In genomic region chr7:117873933-117874530, GRCh38 we compare ENCODE assay signal across 9 cellular contexts. TPM values are rescaled to one million over a fixed set of nuclear protein-coding genes. Genes with fewer than 3 reads are reported as not detected.
DNase-seq lines count a peak whose midpoint lies in the region; ATAC-seq and TF ChIP-seq lines count a peak whose summit lies in the region.
"Had no signal": no experiment of that assay in that cellular context is flagged by ENCODE, and none has a peak within 500 bp of the region (broad histone marks: within the 10 kb centered on the region; RNA-seq: fewer than 3 reads in every experiment).

No MANE protein-coding gene starts in this region.

- DNase-seq in T-helper 2 cell treated with Interferon-gamma antibody and Interleukin-4, amounts not matched to agents 5 μg/mL and 100 μg/mL, for 36 hours (ENCODE audit: low spot score), result no peak
- DNase-seq in T-helper 2 cell (no peak), memory B cell (ENCODE audit: low spot score in 2 of 2) (no peak), suprapubic skin (ENCODE audit: low spot score in 2 of 2) (no peak), CD1c-positive myeloid dendritic cell (ENCODE audit: extremely low spot score) (no peak), NCI-H345 (lab: John Stamatoyannopoulos, UW) (no peak)
- no peak for DNase-seq in central memory CD8-positive, alpha-beta T cell (ENCODE audit: low spot score in 2 of 2)
- DNase-seq in activated CD4-positive, CD25-positive, alpha-beta regulatory T cell treated with anti-CD3 and anti-CD28 coated beads, Interleukin-2, amount 50 U/mL, for 72 hours, result no peak

- no peak for TF ChIP-seq CTCF in suprapubic skin (IDR thresholded peaks at IDR 0.05)

- H3K9me3 Mint-ChIP-seq in T-helper 2 cell treated with Interferon-gamma antibody and Interleukin-4, amounts not matched to agents 5 μg/mL and 100 μg/mL, for 36 hours, result no peaks in the 10 kb centered on the region
- H3K9me3 Mint-ChIP-seq in central memory CD8-positive, alpha-beta T cell, result no peaks in the 10 kb centered on the region
- peaks cover 1% of the 10 kb centered on the region for H3K9me3 Mint-ChIP-seq in memory B cell

- no peaks in the 10 kb centered on the region for H3K36me3 ChIP-seq in suprapubic skin

- no peak for TF ChIP-seq EP300 in suprapubic skin (IDR thresholded peaks at IDR 0.05)

- ATAC-seq in central memory CD8-positive, alpha-beta T cell (replicated peaks; ENCODE audit: extremely low read depth, poor library complexity, severe bottlenecking), result no peak
- ATAC-seq in memory B cell (ENCODE audit: low read depth), result no peak

- WGBS in suprapubic skin, result 51% methylated on average over 10 of the region's 10 CpGs

- no peaks in the 10 kb centered on the region for H3K9me3 ChIP-seq in suprapubic skin

- no peak overlapping the region for H3K27ac ChIP-seq in suprapubic skin

- H3K4me3 ChIP-seq in suprapubic skin, result peak overlapping the region; percentile 75

- no peak overlapping the region for H3K27ac Mint-ChIP-seq in T-helper 2 cell treated with Interferon-gamma antibody and Interleukin-4, amounts not matched to agents 5 μg/mL and 100 μg/mL, for 36 hours
- no peak overlapping the region for H3K27ac Mint-ChIP-seq in central memory CD8-positive, alpha-beta T cell (ENCODE audit: low read depth)
- no peak overlapping the region for H3K27ac Mint-ChIP-seq in memory B cell

- H3K27me3 ChIP-seq in suprapubic skin, result no peaks in the 10 kb centered on the region

- peaks cover 2% of the 10 kb centered on the region for H3K4me1 Mint-ChIP-seq in T-helper 2 cell treated with Interferon-gamma antibody and Interleukin-4, amounts not matched to agents 5 μg/mL and 100 μg/mL, for 36 hours (ENCODE audit: low read depth)
- H3K4me1 Mint-ChIP-seq in central memory CD8-positive, alpha-beta T cell, result peaks cover 5% of the 10 kb centered on the region
- peaks cover 6% of the 10 kb centered on the region for H3K4me1 Mint-ChIP-seq in memory B cell

- H3K36me3 Mint-ChIP-seq in T-helper 2 cell treated with Interferon-gamma antibody and Interleukin-4, amounts not matched to agents 5 μg/mL and 100 μg/mL, for 36 hours (ENCODE audit: low read depth), result no peaks in the 10 kb centered on the region
- no peaks in the 10 kb centered on the region for H3K36me3 Mint-ChIP-seq in central memory CD8-positive, alpha-beta T cell (ENCODE audit: insufficient read depth)
- H3K36me3 Mint-ChIP-seq in memory B cell, result peaks cover 2% of the 10 kb centered on the region

- peaks cover 44% of the 10 kb centered on the region for H3K27me3 Mint-ChIP-seq in T-helper 2 cell treated with Interferon-gamma antibody and Interleukin-4, amounts not matched to agents 5 μg/mL and 100 μg/mL, for 36 hours (ENCODE audit: low read depth)
- peaks cover 43% of the 10 kb centered on the region for H3K27me3 Mint-ChIP-seq in central memory CD8-positive, alpha-beta T cell
- peaks cover 17% of the 10 kb centered on the region for H3K27me3 Mint-ChIP-seq in memory B cell

- peak overlapping the region; percentile 13 for H3K4me3 Mint-ChIP-seq in T-helper 2 cell treated with Interferon-gamma antibody and Interleukin-4, amounts not matched to agents 5 μg/mL and 100 μg/mL, for 36 hours
- peak overlapping the region; percentile 47 for H3K4me3 Mint-ChIP-seq in central memory CD8-positive, alpha-beta T cell
- peak overlapping the region; percentile 63 for H3K4me3 Mint-ChIP-seq in memory B cell

- no peak for TF ChIP-seq POLR2A in suprapubic skin (IDR thresholded peaks at IDR 0.05)

- H3K4me1 ChIP-seq in suprapubic skin, result peaks cover 21% of the 10 kb centered on the region

RNA-seq across cellular contexts. Expression of gene CTTNBP2, which starts 0.8 kb away (rescaled TPM):
- 1 to 10 TPM; 2.2 to 8.9 (median 5.3) TPM for total RNA-seq in suprapubic skin
- total RNA-seq: A172 had no signal

Comparison
In these comparisons a context has a peak if more than half of its experiments do, and no peak if none do; other contexts are left out.
1. H3K4me3 Mint-ChIP-seq: peak in every context shown above with its lines; median percentile 63 in memory B cell; 47 in central memory CD8-positive, alpha-beta T cell; 13 in T-helper 2 cell treated with Interferon-gamma antibody and Interleukin-4, amounts not matched to agents 5 μg/mL and 100 μg/mL, for 36 hours.